9 cellular contexts compared by ENCODE assay signal in the genomic region with DNA sequence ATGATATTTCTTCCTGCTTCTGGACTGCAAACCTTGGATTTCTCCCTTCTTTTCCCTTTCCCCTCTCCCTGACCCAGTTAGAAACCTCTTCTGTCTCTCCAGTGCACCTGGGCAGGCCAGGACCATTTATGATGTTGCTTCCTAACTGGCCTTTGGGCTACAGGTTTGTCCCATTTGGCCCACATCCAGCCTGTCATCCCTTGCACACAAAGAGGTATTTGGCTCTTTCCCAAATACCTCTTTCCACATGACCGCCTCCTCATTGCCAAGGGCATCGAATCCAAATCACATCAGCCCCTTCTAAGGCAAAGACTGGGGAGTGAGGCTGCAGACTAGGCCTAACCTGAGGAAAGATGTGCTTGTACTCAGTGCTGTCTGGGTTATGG. TPM values are rescaled to one million over a fixed set of nuclear protein-coding genes. Genes with fewer than 3 reads are reported as not detected.
DNase-seq lines count a peak whose midpoint lies in the region; ATAC-seq, FAIRE-seq and TF ChIP-seq lines count a peak whose summit lies in the region.
"Had no signal": no experiment of that assay in that cellular context is flagged by ENCODE, and none has a peak within 500 bp of the region (broad histone marks: within the 10 kb centered on the region; RNA-seq: fewer than 3 reads in every experiment).

No MANE protein-coding gene starts in this region.

- no peak for TF ChIP-seq POLR2A in GM12891 (IDR thresholded peaks at IDR 0.05; ENCODE audit: low read depth, low read length)

- intact Hi-C loops in CD14-positive monocyte (cut with micrococcal nuclease) = loop anchor here (2.0 to 10.0 kb wide), 7 partner anchors 37 to 404 kb away; partner anchors contain the start of gene C6orf89 (in 2 of the 2)

- FAIRE-seq in GM12891 (lab: Jason Lieb, UNC) = no peak

- peaks cover 89 to 95% of the 10 kb centered on the region in 2 donors for H3K36me3 Mint-ChIP-seq in CD14-positive monocyte

- no peak for TF ChIP-seq RAD21 in Ishikawa (IDR thresholded peaks at IDR 0.05; ENCODE audit: low read depth)

- TF ChIP-seq CTCF in CD14-positive monocyte (IDR thresholded peaks at IDR 0.05) = no peak

- DNase-seq in CD14-positive monocyte (ENCODE audit: low spot score) (no peak), SHP77 (lab: John Stamatoyannopoulos, UW) (peak; percentile 58 to 81), left lobe of liver (ENCODE audit: low spot score) (peak; percentile 72), SIG-M5 (lab: John Stamatoyannopoulos, UW) (no peak), RPMI8226 (no peak), GM12891 (ENCODE audit: insufficient read length, low spot score) (no peak)
- DNase-seq: cortex of kidney had no signal

- H3K9me3 Mint-ChIP-seq in CD14-positive monocyte = no peaks in the 10 kb centered on the region

- no peak overlapping the region for H3K4me3 Mint-ChIP-seq in CD14-positive monocyte

- peak; percentile 44 for ATAC-seq in left lobe of liver
- no peak for ATAC-seq in GM21619 (IDR thresholded peaks at IDR 0.05; ENCODE audit: unreplicated experiment)

- no peak for TF ChIP-seq EP300 in Ishikawa (IDR thresholded peaks at IDR 0.05; ENCODE audit: borderline replicate concordance)

- H3K4me1 Mint-ChIP-seq in CD14-positive monocyte = peaks cover 20% of the 10 kb centered on the region

- peak overlapping the region in 4 of 7 donors; percentile 56 to 80 (median 74) for H3K27ac Mint-ChIP-seq in CD14-positive monocyte

- H3K27me3 Mint-ChIP-seq in CD14-positive monocyte (ENCODE audit: low read depth in 3 of 3) = no peaks in the 10 kb centered on the region

TF ChIP-seq in Ishikawa, 13 proteins besides CTCF, POLR2A, EP300 and RAD21:
- TF ChIP-seq NFIC (IDR thresholded peaks at IDR 0.05) = peak; percentile 95
- peak; percentile 66 for TF ChIP-seq TEAD4 (IDR thresholded peaks at IDR 0.05)
- TF ChIP-seq FOXM1 (IDR thresholded peaks at IDR 0.05; ENCODE audit: borderline replicate concordance, low read depth) = no peak

TF ChIP-seq in GM12891, 5 proteins besides CTCF, POLR2A, EP300 and RAD21:
- TF ChIP-seq POLR2AphosphoS5 (IDR thresholded peaks at IDR 0.05; ENCODE audit: low read depth, low read length) = no peak
- TF ChIP-seq POU2F2 (IDR thresholded peaks at IDR 0.05; ENCODE audit: low read depth, low read length) = no peak
- TF ChIP-seq SPI1 (IDR thresholded peaks at IDR 0.05; ENCODE audit: low read depth, low read length) = no peak
- no peak for TF ChIP-seq TAF1 (IDR thresholded peaks at IDR 0.05; ENCODE audit: low read depth, low read length)
- no peak for TF ChIP-seq PAX5 (IDR thresholded peaks at IDR 0.05; ENCODE audit: insufficient read depth, low read length, severe bottlenecking)
TF ChIP-seq in GM12891: peak in this region for 0.

RNA-seq across cellular contexts. Expression of gene FGD2, which starts 13.6 kb away (rescaled TPM):
- 10 to 100 TPM; 25.3 to 50.0 TPM for polyA plus RNA-seq in CD14-positive monocyte
- total RNA-seq in left lobe of liver = 10.3 TPM
- 6.1 TPM for polyA plus RNA-seq in GM12891 (2012; ENCODE audit: low read depth, missing spikeins)

RNA-seq across cellular contexts. Expression of gene MTCH1, which starts 33.1 kb away (rescaled TPM):
- 100 to 1,000 TPM; 111 to 118 TPM for polyA plus RNA-seq in CD14-positive monocyte
- total RNA-seq in left lobe of liver = 63.8 TPM
- 96.3 TPM for polyA plus RNA-seq in GM12891 (2012; ENCODE audit: low read depth, missing spikeins)

Comparison
In these comparisons a context has a peak if more than half of its experiments do, and no peak if none do; other contexts are left out.
1. DNase-seq: peak in SHP77 (2 of 2) and left lobe of liver (single experiment); none in CD14-positive monocyte (single experiment), SIG-M5 (single experiment), RPMI8226 (single experiment) and GM12891 (single experiment).